8 cellular contexts compared by ENCODE assay signal in genomic region chr5:50440651-50441478, GRCh38. TPM values are rescaled to one million over a fixed set of nuclear protein-coding genes. Genes with fewer than 3 reads are reported as not detected.
DNase-seq lines count a peak whose midpoint lies in the region; ATAC-seq and TF ChIP-seq lines count a peak whose summit lies in the region.

A gene with protein sequence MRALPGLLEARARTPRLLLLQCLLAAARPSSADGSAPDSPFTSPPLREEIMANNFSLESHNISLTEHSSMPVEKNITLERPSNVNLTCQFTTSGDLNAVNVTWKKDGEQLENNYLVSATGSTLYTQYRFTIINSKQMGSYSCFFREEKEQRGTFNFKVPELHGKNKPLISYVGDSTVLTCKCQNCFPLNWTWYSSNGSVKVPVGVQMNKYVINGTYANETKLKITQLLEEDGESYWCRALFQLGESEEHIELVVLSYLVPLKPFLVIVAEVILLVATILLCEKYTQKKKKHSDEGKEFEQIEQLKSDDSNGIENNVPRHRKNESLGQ (minus strand): TSS chr5:50441288. CDS start chr5:50441151, 137 bp downstream.

- 0 to 1% methylated on average over 15 to 65 of the region's 80 CpGs for WGBS in testis, 2 donors

- H4K20me1 ChIP-seq in OCI-LY1 (ENCODE audit: insufficient read depth, low read length), result no peaks in the 10 kb centered on the region

- H2AFZ ChIP-seq in OCI-LY1 (ENCODE audit: low read length), result no peak within 1 kb of the TSS

- peak; percentile 8 for DNase-seq in BE2C
- DNase-seq in activated T-cell treated with anti-CD3 and anti-CD28 coated beads, Interleukin-2, amount 50 U/mL, for 48 hours, result peak; percentile 88
- DNase-seq in germinal center (ENCODE audit: low spot score), result peak; percentile 68
- peak in 35 of 56 donors; percentile 1 to 51 (median 15) for DNase-seq in nucleus accumbens (lab: John Stamatoyannopoulos, UW)
- peak; percentile 77 for DNase-seq in testis

- H3K4me2 ChIP-seq in OCI-LY1 (ENCODE audit: low read length), result peak within 1 kb of the TSS; percentile 72

- no peaks in the 10 kb centered on the region for H3K9me3 ChIP-seq in BE2C
- H3K9me3 ChIP-seq in OCI-LY1 (ENCODE audit: low read length), result no peaks in the 10 kb centered on the region
- H3K9me3 ChIP-seq in testis, result no peaks in the 10 kb centered on the region

- H3K9ac ChIP-seq in OCI-LY1 (ENCODE audit: low read length), result peak within 1 kb of the TSS; percentile 96

- ATAC-seq in GM19025 (IDR thresholded peaks at IDR 0.05; ENCODE audit: low read depth, unreplicated experiment) (peak; percentile 50), HG03354 (IDR thresholded peaks at IDR 0.05; ENCODE audit: poor library complexity, severe bottlenecking, unreplicated experiment) (peak; percentile 69)

- no peak for TF ChIP-seq POLR2A in testis (IDR thresholded peaks at IDR 0.05)

- H3K27ac ChIP-seq in OCI-LY1 (ENCODE audit: low read depth, low read length, poor library complexity, severe bottlenecking) (peak within 1 kb of the TSS; percentile 94), testis (peak within 1 kb of the TSS; percentile 80 to 86)

- no peaks in the 10 kb centered on the region for H3F3A ChIP-seq in OCI-LY1 (ENCODE audit: insufficient read depth, low read length)

- H3K4me1 ChIP-seq in BE2C (no peaks in the 10 kb centered on the region), OCI-LY1 (ENCODE audit: insufficient read depth, low read length, severe bottlenecking) (peaks cover 82% of the 10 kb centered on the region), testis (no peaks in the 10 kb centered on the region)

- H3K79me2 ChIP-seq in OCI-LY1 (ENCODE audit: insufficient read depth, low read length), result peaks cover 47% of the 10 kb centered on the region

- H3K4me3 ChIP-seq in BE2C (ENCODE audit: low read depth, low read length), result no peak within 1 kb of the TSS
- H3K4me3 ChIP-seq in OCI-LY1 (ENCODE audit: low read depth, low read length, poor library complexity, severe bottlenecking), result peak within 1 kb of the TSS; percentile 92
- peak within 1 kb of the TSS; percentile 63 to 84 for H3K4me3 ChIP-seq in testis

- intact Hi-C loops in testis (cut with DNase I; ENCODE audit: low total_unique reads), result no loop called here

- no peaks in the 10 kb centered on the region for H3K9me2 ChIP-seq in OCI-LY1 (ENCODE audit: low read depth, low read length)

- H3K27me3 ChIP-seq in BE2C (no peaks in the 10 kb centered on the region), OCI-LY1 (ENCODE audit: insufficient read depth, low read length) (no peaks in the 10 kb centered on the region), testis (no peaks in the 10 kb centered on the region)

- TF ChIP-seq CTCF in BE2C (IDR thresholded peaks at IDR 0.05; ENCODE audit: low read depth, low read length) (no peak), OCI-LY1 (IDR thresholded peaks at IDR 0.05; ENCODE audit: low read length) (peak; percentile 39; the same call in 1 of the 2 replicates), testis (IDR thresholded peaks at IDR 0.05) (no peak)

- H3K36me3 ChIP-seq in BE2C (no peaks in the 10 kb centered on the region), OCI-LY1 (ENCODE audit: insufficient read depth, low read length) (peaks cover 7% of the 10 kb centered on the region), testis (ENCODE audit: low read depth, missing control alignments) (no peaks in the 10 kb centered on the region)

RNA-seq across cellular contexts. Expression of the gene that starts here (rescaled TPM):
- polyA plus RNA-seq in BE2C (2012; ENCODE audit: insufficient read depth, insufficient read length, low read depth), result 0.17 TPM
- total RNA-seq in testis, result 10 to 100 TPM; 26.2 to 32.4 TPM
- 20.0 TPM for polyA plus RNA-seq in testis (ENCODE audit: insufficient read depth, low read depth, low replicate concordance)

Comparison
In these comparisons a context has a peak if more than half of its experiments do, and no peak if none do; other contexts are left out.
1. DNase-seq: peak in every context shown above with its lines; median percentile 88 in activated T-cell treated with anti-CD3 and anti-CD28 coated beads, Interleukin-2, amount 50 U/mL, for 48 hours; 77 in testis; 68 in germinal center; 15 in nucleus accumbens; 8 in BE2C.